8 cellular contexts compared by ENCODE assay signal in the genomic region with DNA sequence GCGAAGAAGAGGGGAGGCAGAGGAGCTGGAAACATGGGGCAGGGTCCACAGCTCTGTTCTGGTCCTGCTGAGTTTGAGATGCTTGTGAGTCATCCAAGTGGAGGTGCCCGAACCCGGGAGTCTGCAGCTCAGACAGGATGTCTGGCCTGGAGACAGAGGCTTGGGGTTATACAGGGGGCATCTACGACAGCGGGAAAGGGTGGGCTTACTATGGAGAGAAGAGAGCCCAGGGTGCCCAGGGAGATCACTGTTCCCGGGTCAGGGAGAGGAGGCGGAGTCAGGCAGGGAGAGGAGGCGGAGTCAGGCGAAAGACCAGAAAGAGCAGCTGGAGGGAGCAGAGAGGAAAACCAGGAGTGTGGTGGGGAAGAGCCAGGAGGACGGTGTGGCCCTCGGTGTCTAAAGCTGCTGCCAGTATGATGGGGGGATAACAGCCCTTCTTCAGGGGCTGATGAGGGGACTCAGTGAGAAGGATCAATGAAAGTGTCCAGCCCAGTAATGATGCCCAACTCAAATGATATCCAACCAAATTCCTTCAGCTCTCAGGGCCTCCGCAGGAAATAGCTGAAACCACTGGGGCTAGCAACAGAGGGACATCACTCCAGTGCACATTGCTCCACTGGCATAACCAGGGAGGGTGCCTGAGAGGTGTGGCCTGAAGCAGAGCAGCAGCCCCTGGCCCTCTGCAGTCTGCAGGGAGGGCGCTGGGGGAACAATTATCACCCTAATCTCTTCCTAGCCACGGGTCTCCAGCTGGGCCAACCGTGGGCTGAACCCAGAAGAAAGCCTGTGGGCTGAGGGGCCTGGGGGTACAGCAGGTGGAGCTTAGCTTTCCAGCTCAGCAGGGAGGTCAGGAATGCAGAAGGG. TPM values are rescaled to one million over a fixed set of nuclear protein-coding genes. Genes with fewer than 3 reads are reported as not detected.
DNase-seq lines count a peak whose midpoint lies in the region; ATAC-seq and TF ChIP-seq lines count a peak whose summit lies in the region.

No MANE protein-coding gene starts in this region.

- WGBS in ectodermal cell, 2 experiments = 14 to 16% methylated on average over 15 of the region's 15 CpGs

- no peaks in the 10 kb centered on the region for H3K27me3 Mint-ChIP-seq in naive B cell

- in situ Hi-C loops in GM13977 (cut with MboI; ENCODE audit: low pct_unique_long_range_greater_than_20kb, low sequenced_read_pairs, unreplicated experiment) = no loop called here

- no peaks in the 10 kb centered on the region for H3K9me3 Mint-ChIP-seq in naive B cell

- no peaks in the 10 kb centered on the region for H3K36me3 ChIP-seq in ectodermal cell (ENCODE audit: control insufficient read depth, insufficient read depth, low read length)

- H3K27ac Mint-ChIP-seq in naive B cell = peak overlapping the region in 4 of 6 donors; percentile 69 to 80 (median 73)

- peak overlapping the region in 3 of 8 donors; percentile 25 to 72 (median 66) for H3K4me3 Mint-ChIP-seq in naive B cell

- no peaks in the 10 kb centered on the region for H3K9me3 ChIP-seq in ectodermal cell (ENCODE audit: control insufficient read depth, low read length)

- peaks cover 21% of the 10 kb centered on the region for H3K27me3 ChIP-seq in ectodermal cell (ENCODE audit: control insufficient read depth, insufficient read depth, low read length, poor library complexity, severe bottlenecking)

- H3K4me1 Mint-ChIP-seq in naive B cell = peaks cover 24 to 42% (median 36%) of the 10 kb centered on the region in 3 donors

- no peaks in the 10 kb centered on the region for H3K36me3 Mint-ChIP-seq in naive B cell

- no peak for TF ChIP-seq CTCF in GM13977 (IDR thresholded peaks at IDR 0.05; ENCODE audit: extremely low read depth, insufficient read depth, missing control alignments)

- ATAC-seq in naive B cell (ENCODE audit: low read depth in 2 of 2) (no peak), HG02981 (IDR thresholded peaks at IDR 0.05; ENCODE audit: unreplicated experiment) (no peak), HG03045 (IDR thresholded peaks at IDR 0.05; ENCODE audit: unreplicated experiment) (no peak)

- no peak overlapping the region for H3K4me3 ChIP-seq in ectodermal cell (ENCODE audit: insufficient read depth, low read depth, low read length)

- peaks cover 34% of the 10 kb centered on the region for H3K4me1 ChIP-seq in ectodermal cell (ENCODE audit: control insufficient read depth, insufficient read depth, low read length)

- peak; percentile 72 for DNase-seq in ELF-1 (ENCODE audit: low read depth, low spot score)
- DNase-seq in NCI-H82 treated with DMSO at 0.1 percent for 48 hours (lab: John Stamatoyannopoulos, UW; ENCODE audit: unreplicated experiment) = peak; percentile 71
- DNase-seq in naive B cell = no peak
- no peak for DNase-seq in GM13977 (ENCODE audit: low spot score)
- DNase-seq in ureter (ENCODE audit: low spot score) = no peak

- H3K27ac ChIP-seq in ectodermal cell (ENCODE audit: insufficient read depth, low read depth, low read length, poor library complexity, severe bottlenecking) = peak overlapping the region; percentile 27

RNA-seq across cellular contexts. Expression of gene LTBP3, which starts 2.6 kb away (rescaled TPM):
- polyA plus RNA-seq in ectodermal cell (2013, experiment 1 of 4) = 9.3 TPM
- polyA plus RNA-seq in ectodermal cell (2013, experiment 2 of 4) = 11.2 TPM
- 15.5 TPM for polyA plus RNA-seq in ectodermal cell (2013, experiment 3 of 4)
- 13.8 TPM for polyA plus RNA-seq in ectodermal cell (2013, experiment 4 of 4)
- polyA plus RNA-seq in naive B cell (ENCODE audit: low read depth in 6 of 6) = 10 to 100 TPM; 12.5 to 40.5 (median 23.0) TPM
- 120 TPM for total RNA-seq in ureter

RNA-seq across cellular contexts. Expression of gene ZNRD2, which starts 9.5 kb away (rescaled TPM):
- 38.2 TPM for polyA plus RNA-seq in ectodermal cell (2013, experiment 1 of 4)
- polyA plus RNA-seq in ectodermal cell (2013, experiment 2 of 4) = 41.3 TPM
- 33.5 TPM for polyA plus RNA-seq in ectodermal cell (2013, experiment 3 of 4)
- 38.4 TPM for polyA plus RNA-seq in ectodermal cell (2013, experiment 4 of 4)
- 10 to 100 TPM; 56.9 to 74.5 (median 69.8) TPM for polyA plus RNA-seq in naive B cell (ENCODE audit: low read depth in 6 of 6)
- 50.3 TPM for total RNA-seq in ureter

RNA-seq across cellular contexts. Expression of gene FAM89B, which starts 11.6 kb away (rescaled TPM):
- polyA plus RNA-seq in ectodermal cell (2013, experiment 1 of 4) = 38.9 TPM
- 37.2 TPM for polyA plus RNA-seq in ectodermal cell (2013, experiment 2 of 4)
- 35.1 TPM for polyA plus RNA-seq in ectodermal cell (2013, experiment 3 of 4)
- 41.0 TPM for polyA plus RNA-seq in ectodermal cell (2013, experiment 4 of 4)
- 10 to 100 TPM; 44.3 to 82.6 (median 61.8) TPM for polyA plus RNA-seq in naive B cell (ENCODE audit: low read depth in 6 of 6)
- 21.9 TPM for total RNA-seq in ureter

RNA-seq across cellular contexts. Expression of gene EHBP1L1, which starts 15.1 kb away (rescaled TPM):
- polyA plus RNA-seq in ectodermal cell (2013, experiment 1 of 4) = 5.0 TPM
- 6.8 TPM for polyA plus RNA-seq in ectodermal cell (2013, experiment 2 of 4)
- 5.3 TPM for polyA plus RNA-seq in ectodermal cell (2013, experiment 3 of 4)
- 7.5 TPM for polyA plus RNA-seq in ectodermal cell (2013, experiment 4 of 4)
- 10 to 100 TPM in 4 of 6 donors, 1 to 10 TPM in 2; 5.5 to 18.3 (median 11.6) TPM for polyA plus RNA-seq in naive B cell (ENCODE audit: low read depth in 6 of 6)
- 122 TPM for total RNA-seq in ureter

RNA-seq across cellular contexts. Expression of gene KCNK7, which starts 34.8 kb away (rescaled TPM):
- not detected for polyA plus RNA-seq in ectodermal cell (2013, experiment 1 of 4)
- polyA plus RNA-seq in ectodermal cell (2013, experiment 2 of 4) = 0.30 TPM
- polyA plus RNA-seq in ectodermal cell (2013, experiment 3 of 4) = 0.27 TPM
- 0.16 TPM for polyA plus RNA-seq in ectodermal cell (2013, experiment 4 of 4)
- polyA plus RNA-seq in naive B cell (ENCODE audit: low read depth in 6 of 6) = not detected
- 0.83 TPM for total RNA-seq in ureter

Comparison
In these comparisons a context has a peak if more than half of its experiments do, and no peak if none do; other contexts are left out.
1. DNase-seq: peak in ELF-1 (single experiment) and NCI-H82 treated with DMSO at 0.1 percent for 48 hours (single experiment); none in naive B cell (single experiment), GM13977 (single experiment) and ureter (single experiment).